Comparison of ENCODE assay signal across 19 cellular contexts in the genomic region with DNA sequence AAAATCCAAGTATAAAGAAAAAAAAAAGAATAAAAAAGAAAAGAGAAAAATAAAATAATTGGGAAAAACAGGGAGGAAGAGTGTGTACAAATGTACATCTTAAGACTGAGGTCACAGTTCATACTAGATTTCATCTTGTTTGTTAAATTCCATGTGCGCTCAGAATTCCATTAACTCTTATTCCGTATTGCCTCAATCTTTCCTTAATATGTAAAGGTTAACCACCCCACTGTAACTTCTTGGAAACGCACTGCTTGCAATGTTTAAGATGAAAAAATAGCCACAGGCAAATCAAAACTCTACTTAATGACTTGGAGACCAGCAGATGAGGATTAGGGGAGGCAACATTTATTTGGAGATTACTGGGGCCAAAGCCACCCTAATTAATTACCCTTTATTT. TPM values are rescaled to one million over a fixed set of nuclear protein-coding genes. Genes with fewer than 3 reads are reported as not detected.
DNase-seq lines count a peak whose midpoint lies in the region; ATAC-seq, FAIRE-seq and TF ChIP-seq lines count a peak whose summit lies in the region.
"Had no signal": no experiment of that assay in that cellular context is flagged by ENCODE, and none has a peak within 500 bp of the region (broad histone marks: within the 10 kb centered on the region; RNA-seq: fewer than 3 reads in every experiment).

No MANE protein-coding gene starts in this region.

- no peak for ATAC-seq in stimulated activated naive CD8-positive, alpha-beta T cell treated with anti-CD3 and anti-CD28 coated beads, Interleukin-15, Interleukin-2, amounts not matched to agents 100 U/mL and 50 U/mL, for 24 hours
- ATAC-seq: PC-3 had no signal

- DNase-seq in stimulated activated naive CD8-positive, alpha-beta T cell treated with anti-CD3 and anti-CD28 coated beads, Interleukin-15, Interleukin-2, amounts not matched to agents 100 U/mL and 50 U/mL, for 24 hours = no peak
- DNase-seq in osteocyte (ENCODE audit: extremely low spot score, unreplicated experiment) (no peak), COLO668 (lab: John Stamatoyannopoulos, UW; ENCODE audit: unreplicated experiment) (no peak), NCI-H526 (lab: John Stamatoyannopoulos, UW) (no peak), NCI-H2171 treated with DMSO at 0.1 percent for 48 hours (lab: John Stamatoyannopoulos, UW) (no peak)
- DNase-seq: Calu3; CD4-positive, alpha-beta T cell; H7; Kasumi-1; MM.1S; NCI-H187 treated with DMSO at 0.1 percent for 48 hours; NCI-H446; NCI-H748 treated with DMSO at 0.1 percent for 48 hours; PC-3; SJCRH30 had no signal

- H3K27me3 Mint-ChIP-seq in stimulated activated naive CD8-positive, alpha-beta T cell treated with anti-CD3 and anti-CD28 coated beads, Interleukin-15, Interleukin-2, amounts not matched to agents 100 ng/mL and 50 ng/mL, for 24 hours = no peaks in the 10 kb centered on the region
- no peaks in the 10 kb centered on the region for H3K27me3 Mint-ChIP-seq in osteocyte (ENCODE audit: unreplicated experiment)
- H3K27me3 Mint-ChIP-seq: B cell; CD4-positive, alpha-beta T cell; IgD-negative memory B cell had no signal

- H3K9me3 Mint-ChIP-seq in stimulated activated naive CD8-positive, alpha-beta T cell treated with anti-CD3 and anti-CD28 coated beads, Interleukin-15, Interleukin-2, amounts not matched to agents 100 ng/mL and 50 ng/mL, for 24 hours = no peaks in the 10 kb centered on the region
- H3K9me3 Mint-ChIP-seq in osteocyte (ENCODE audit: unreplicated experiment) = no peaks in the 10 kb centered on the region
- H3K9me3 Mint-ChIP-seq: CD4-positive, alpha-beta T cell; IgD-negative memory B cell had no signal

- peaks cover 44% of the 10 kb centered on the region for H3K4me1 Mint-ChIP-seq in stimulated activated naive CD8-positive, alpha-beta T cell treated with anti-CD3 and anti-CD28 coated beads, Interleukin-15, Interleukin-2, amounts not matched to agents 100 ng/mL and 50 ng/mL, for 24 hours (ENCODE audit: low read depth)
- H3K4me1 Mint-ChIP-seq in osteocyte (ENCODE audit: unreplicated experiment) = peaks cover 61% of the 10 kb centered on the region
- H3K4me1 Mint-ChIP-seq: B cell had no signal

- H3K36me3 Mint-ChIP-seq in stimulated activated naive CD8-positive, alpha-beta T cell treated with anti-CD3 and anti-CD28 coated beads, Interleukin-15, Interleukin-2, amounts not matched to agents 100 ng/mL and 50 ng/mL, for 24 hours (ENCODE audit: low read depth) = peaks cover 9% of the 10 kb centered on the region
- no peaks in the 10 kb centered on the region for H3K36me3 Mint-ChIP-seq in osteocyte (ENCODE audit: unreplicated experiment)
- H3K36me3 Mint-ChIP-seq: IgD-negative memory B cell had no signal

- FAIRE-seq in endometrium (lab: Jason Lieb, UNC) = peak; percentile 29

- peak overlapping the region; percentile 50 for H3K27ac Mint-ChIP-seq in stimulated activated naive CD8-positive, alpha-beta T cell treated with anti-CD3 and anti-CD28 coated beads, Interleukin-15, Interleukin-2, amounts not matched to agents 100 ng/mL and 50 ng/mL, for 24 hours
- peak overlapping the region; percentile 79 for H3K27ac Mint-ChIP-seq in osteocyte (ENCODE audit: unreplicated experiment)
- H3K27ac Mint-ChIP-seq: B cell; CD4-positive, alpha-beta T cell; IgD-negative memory B cell had no signal

- no peak overlapping the region for H3K4me3 Mint-ChIP-seq in stimulated activated naive CD8-positive, alpha-beta T cell treated with anti-CD3 and anti-CD28 coated beads, Interleukin-15, Interleukin-2, amounts not matched to agents 100 ng/mL and 50 ng/mL, for 24 hours
- no peak overlapping the region for H3K4me3 Mint-ChIP-seq in osteocyte (ENCODE audit: unreplicated experiment)
- H3K4me3 Mint-ChIP-seq: B cell; CD4-positive, alpha-beta T cell; IgD-negative memory B cell had no signal

- TF ChIP-seq CTCF in osteocyte (IDR thresholded peaks at IDR 0.05) = no peak

RNA-seq across cellular contexts. Expression of gene KCNE1, which starts 23.9 kb away (rescaled TPM):
- 0.44 and 0.59 TPM in 2 replicates for total RNA-seq in osteocyte
- total RNA-seq: CD4-positive, alpha-beta T cell had no signal
